ENCODE assay signal across 18 cellular contexts in genomic region chr1:160615660-160616059, GRCh38. TPM values are rescaled to one million over a fixed set of nuclear protein-coding genes. Genes with fewer than 3 reads are reported as not detected.
DNase-seq lines count a peak whose midpoint lies in the region; ATAC-seq lines count a peak whose summit lies in the region.
"Had no signal": no experiment of that assay in that cellular context is flagged by ENCODE, and none has a peak within 500 bp of the region (broad histone marks: within the 10 kb centered on the region; RNA-seq: fewer than 3 reads in every experiment).

No MANE protein-coding gene starts in this region.

- no peak overlapping the region for H3K4me2 ChIP-seq in Karpas-422 (ENCODE audit: low read depth, low read length, poor library complexity, severe bottlenecking)
- H3K4me2 ChIP-seq: PC-9 had no signal

- no peaks in the 10 kb centered on the region for H3K9me2 ChIP-seq in Karpas-422 (replicated peaks; ENCODE audit: insufficient read depth, low read length)

- H3K27me3 Mint-ChIP-seq in stimulated activated naive CD8-positive, alpha-beta T cell treated with anti-CD3 and anti-CD28 coated beads, Interleukin-15, Interleukin-2, amounts not matched to agents 100 ng/mL and 50 ng/mL, for 24 hours = no peaks in the 10 kb centered on the region
- H3K27me3 Mint-ChIP-seq in stimulated activated naive CD8-positive, alpha-beta T cell treated with anti-CD3 and anti-CD28 coated beads, Interleukin-15, amount 100 ng/mL, for 72 hours = no peaks in the 10 kb centered on the region
- H3K27me3 Mint-ChIP-seq in activated naive CD8-positive, alpha-beta T cell treated with anti-CD3 and anti-CD28 coated beads, Interleukin-2, amount 50 U/mL, for 24 hours = no peaks in the 10 kb centered on the region

- no peak for ATAC-seq in stimulated activated naive CD8-positive, alpha-beta T cell treated with anti-CD3 and anti-CD28 coated beads, Interleukin-15, amount 100 ng/mL, for 72 hours
- no peak for ATAC-seq in activated naive CD8-positive, alpha-beta T cell treated with anti-CD3 and anti-CD28 coated beads, Interleukin-2, amount 50 U/mL, for 24 hours
- ATAC-seq in HG03571 (IDR thresholded peaks at IDR 0.05; ENCODE audit: unreplicated experiment) = no peak
- no peak for ATAC-seq in GM18861 (IDR thresholded peaks at IDR 0.05; ENCODE audit: unreplicated experiment)
- no peak for ATAC-seq in aorta (ENCODE audit: low FRiP score)

- 0 out of 2 replicates have a peak overlapping the region, but pooled peaks have one; percentile 41 for H2AFZ ChIP-seq in Karpas-422 (ENCODE audit: low read length)
- H2AFZ ChIP-seq: PC-9 had no signal

- peaks cover 47% of the 10 kb centered on the region for H3K4me1 Mint-ChIP-seq in stimulated activated naive CD8-positive, alpha-beta T cell treated with anti-CD3 and anti-CD28 coated beads, Interleukin-15, Interleukin-2, amounts not matched to agents 100 ng/mL and 50 ng/mL, for 24 hours (ENCODE audit: low read depth)
- H3K4me1 Mint-ChIP-seq in stimulated activated naive CD8-positive, alpha-beta T cell treated with anti-CD3 and anti-CD28 coated beads, Interleukin-15, amount 100 ng/mL, for 72 hours = peaks cover 26% of the 10 kb centered on the region
- peaks cover 43% of the 10 kb centered on the region for H3K4me1 Mint-ChIP-seq in activated naive CD8-positive, alpha-beta T cell treated with anti-CD3 and anti-CD28 coated beads, Interleukin-2, amount 50 U/mL, for 24 hours

- no peak overlapping the region for H3K4me3 Mint-ChIP-seq in stimulated activated naive CD8-positive, alpha-beta T cell treated with anti-CD3 and anti-CD28 coated beads, Interleukin-15, Interleukin-2, amounts not matched to agents 100 ng/mL and 50 ng/mL, for 24 hours
- H3K4me3 Mint-ChIP-seq in stimulated activated naive CD8-positive, alpha-beta T cell treated with anti-CD3 and anti-CD28 coated beads, Interleukin-15, amount 100 ng/mL, for 72 hours = no peak overlapping the region
- no peak overlapping the region for H3K4me3 Mint-ChIP-seq in activated naive CD8-positive, alpha-beta T cell treated with anti-CD3 and anti-CD28 coated beads, Interleukin-2, amount 50 U/mL, for 24 hours
- H3K4me3 Mint-ChIP-seq: CD14-positive monocyte had no signal

- no peaks in the 10 kb centered on the region for H3K27me3 ChIP-seq in Karpas-422 (ENCODE audit: low read length)
- H3K27me3 ChIP-seq in aorta (ENCODE audit: control insufficient read depth in 1 of 2, insufficient read depth in 2 of 2, low read length in 1 of 2) = no peaks in the 10 kb centered on the region

- no peaks in the 10 kb centered on the region for H3K79me2 ChIP-seq in Karpas-422 (ENCODE audit: low read length)

- H3K27ac ChIP-seq in Karpas-422 (ENCODE audit: low read length) (no peak overlapping the region), aorta (ENCODE audit: low read depth in 1 of 2, low read length in 2 of 2) (no peak overlapping the region)
- H3K27ac ChIP-seq: PC-9, SJSA1 had no signal

- peaks cover 85% of the 10 kb centered on the region for H3K36me3 Mint-ChIP-seq in stimulated activated naive CD8-positive, alpha-beta T cell treated with anti-CD3 and anti-CD28 coated beads, Interleukin-15, Interleukin-2, amounts not matched to agents 100 ng/mL and 50 ng/mL, for 24 hours (ENCODE audit: low read depth)
- peaks cover 83% of the 10 kb centered on the region for H3K36me3 Mint-ChIP-seq in activated naive CD8-positive, alpha-beta T cell treated with anti-CD3 and anti-CD28 coated beads, Interleukin-2, amount 50 U/mL, for 24 hours (ENCODE audit: low read depth)
- H3K36me3 Mint-ChIP-seq: CD14-positive monocyte had no signal

- DNase-seq in stimulated activated naive CD8-positive, alpha-beta T cell treated with anti-CD3 and anti-CD28 coated beads, Interleukin-15, amount 100 ng/mL, for 72 hours = no peak
- DNase-seq in Karpas-422 (no peak), aorta (no peak)
- DNase-seq in activated naive CD8-positive, alpha-beta T cell treated with anti-CD3 and anti-CD28 coated beads, Interleukin-2, amount 50 U/mL, for 24 hours = no peak
- DNase-seq: KBM-7, NCI-H1436, NCI-H2029, NCI-H2171 treated with DMSO at 0.1 percent for 48 hours, NCI-H446 treated with DMSO at 0.1 percent for 48 hours, NCI-H748 treated with DMSO at 0.1 percent for 48 hours, PC-9 had no signal

- intact Hi-C loops in aorta (cut with DNase I) = no loop called here

- H3K9me3 ChIP-seq in Karpas-422 (ENCODE audit: low read length) = peaks cover 5% of the 10 kb centered on the region; the same call in 1 of the 2 replicates
- H3K9me3 ChIP-seq in aorta (ENCODE audit: control insufficient read depth, low read length) = peaks cover 3% of the 10 kb centered on the region
- H3K9me3 ChIP-seq: SJSA1 had no signal

- no peak overlapping the region for H3K9ac ChIP-seq in Karpas-422 (ENCODE audit: low read length)

- H3K4me1 ChIP-seq in Karpas-422 (ENCODE audit: low read length) = peaks cover 11% of the 10 kb centered on the region
- no peaks in the 10 kb centered on the region for H3K4me1 ChIP-seq in aorta (ENCODE audit: control insufficient read depth in 1 of 2, insufficient read depth in 2 of 2, low read length in 2 of 2)
- H3K4me1 ChIP-seq: SJSA1 had no signal

- H3K9me3 Mint-ChIP-seq in stimulated activated naive CD8-positive, alpha-beta T cell treated with anti-CD3 and anti-CD28 coated beads, Interleukin-15, Interleukin-2, amounts not matched to agents 100 ng/mL and 50 ng/mL, for 24 hours = no peaks in the 10 kb centered on the region
- peaks cover 0 to 7% of the 10 kb centered on the region in 2 donors for H3K9me3 Mint-ChIP-seq in stimulated activated naive CD8-positive, alpha-beta T cell treated with anti-CD3 and anti-CD28 coated beads, Interleukin-15, amount 100 ng/mL, for 72 hours
- H3K9me3 Mint-ChIP-seq in activated naive CD8-positive, alpha-beta T cell treated with anti-CD3 and anti-CD28 coated beads, Interleukin-2, amount 50 U/mL, for 24 hours = no peaks in the 10 kb centered on the region

- H3K4me3 ChIP-seq in Karpas-422 (ENCODE audit: low read length) (no peak overlapping the region), aorta (ENCODE audit: low read length in 2 of 2) (no peak overlapping the region)
- H3K4me3 ChIP-seq: PC-9, SJSA1 had no signal

- 79 to 82% methylated on average over 2 of the region's 2 CpGs for WGBS in aorta, 2 donors

- peak overlapping the region; percentile 7 for H3K27ac Mint-ChIP-seq in stimulated activated naive CD8-positive, alpha-beta T cell treated with anti-CD3 and anti-CD28 coated beads, Interleukin-15, Interleukin-2, amounts not matched to agents 100 ng/mL and 50 ng/mL, for 24 hours
- no peak overlapping the region for H3K27ac Mint-ChIP-seq in stimulated activated naive CD8-positive, alpha-beta T cell treated with anti-CD3 and anti-CD28 coated beads, Interleukin-15, amount 100 ng/mL, for 72 hours
- peak overlapping the region; percentile 11 for H3K27ac Mint-ChIP-seq in activated naive CD8-positive, alpha-beta T cell treated with anti-CD3 and anti-CD28 coated beads, Interleukin-2, amount 50 U/mL, for 24 hours

- no peaks in the 10 kb centered on the region; the same call in 1 of the 2 replicates for H3K36me3 ChIP-seq in Karpas-422 (ENCODE audit: insufficient read depth, low read length)
- no peaks in the 10 kb centered on the region for H3K36me3 ChIP-seq in aorta (ENCODE audit: control insufficient read depth in 1 of 2, insufficient read depth in 2 of 2, low read length in 1 of 2)
- H3K36me3 ChIP-seq: SJSA1 had no signal

- H4K20me1 ChIP-seq in Karpas-422 (ENCODE audit: insufficient read depth, low read depth, low read length) = no peaks in the 10 kb centered on the region

RNA-seq across cellular contexts. Expression of gene SLAMF1, which starts 31.2 kb away (rescaled TPM):
- total RNA-seq in Karpas-422 (2014; rRNA removed; shearing (Covaris generic); ENCODE audit: low replicate concordance) = 0.30 and 1.1 TPM in 2 replicates
- 1 to 10 TPM; 1.6 to 2.4 TPM for total RNA-seq in aorta
- polyA plus RNA-seq in aorta = not detected
- total RNA-seq: H1, PC-9, SJSA1 had no signal
- polyA plus RNA-seq: H1 had no signal

RNA-seq across cellular contexts. Expression of gene CD84, which starts 36.4 kb away (rescaled TPM):
- total RNA-seq in Karpas-422 (2014; rRNA removed; shearing (Covaris generic); ENCODE audit: low replicate concordance) = 14.4 and 29.4 TPM in 2 replicates
- total RNA-seq in aorta = 10 to 100 TPM; 10.8 to 22.9 TPM
- 1 to 10 TPM in 1 of 2 donors, under 1 TPM in 1; 0.41 to 4.1 TPM for polyA plus RNA-seq in aorta
- total RNA-seq: A673, H1, PC-9, SJSA1 had no signal
- polyA plus RNA-seq: H1 had no signal

Comparison
In these comparisons a context has a peak if more than half of its experiments do, and no peak if none do; other contexts are left out.
1. H3K27ac Mint-ChIP-seq: peak in stimulated activated naive CD8-positive, alpha-beta T cell treated with anti-CD3 and anti-CD28 coated beads, Interleukin-15, Interleukin-2, amounts not matched to agents 100 ng/mL and 50 ng/mL, for 24 hours (single experiment) and activated naive CD8-positive, alpha-beta T cell treated with anti-CD3 and anti-CD28 coated beads, Interleukin-2, amount 50 U/mL, for 24 hours (single experiment); none in stimulated activated naive CD8-positive, alpha-beta T cell treated with anti-CD3 and anti-CD28 coated beads, Interleukin-15, amount 100 ng/mL, for 72 hours (0 of 2).